Comparison of ENCODE assay signal across 1 cellular context in the genomic region with DNA sequence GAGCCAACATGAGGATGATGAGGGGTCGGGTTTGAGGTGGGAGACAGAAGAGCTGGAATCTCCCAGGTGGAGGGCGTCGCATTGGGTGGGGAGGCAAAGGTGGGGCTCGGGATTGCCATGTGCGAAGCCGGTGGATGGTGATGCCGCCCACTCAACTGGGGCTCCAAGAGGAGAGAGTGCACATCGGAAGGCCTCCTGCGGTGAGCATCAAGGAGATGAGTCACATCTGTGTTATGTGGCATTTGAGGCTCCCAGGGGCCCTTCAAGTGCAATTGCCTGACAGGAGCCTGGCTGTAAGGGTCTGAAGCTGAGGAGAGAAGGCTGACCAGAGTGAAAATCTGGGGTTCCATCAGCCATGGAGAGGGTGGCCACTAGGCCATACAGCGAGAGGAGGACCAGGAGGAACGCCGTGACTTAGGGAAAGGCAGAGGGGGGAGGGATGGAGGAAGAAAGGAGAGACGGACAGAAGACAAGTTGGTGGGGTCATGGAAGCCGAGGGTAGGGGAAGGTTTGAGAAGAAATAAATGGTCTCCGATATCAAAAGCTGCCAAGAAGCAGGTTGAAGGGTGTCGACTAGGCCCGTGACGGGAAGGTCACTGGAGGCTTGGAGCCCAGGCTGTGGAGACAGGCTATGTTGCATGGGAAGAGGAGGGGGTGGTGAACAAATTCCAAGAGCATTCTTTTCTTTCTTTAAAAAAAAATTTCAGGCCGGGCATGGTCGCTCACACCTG.
TF ChIP-seq lines count a peak whose summit lies in the region.

No MANE protein-coding gene starts in this region.

TF ChIP-seq in HEK293, 187 proteins besides CTCF, POLR2A, EP300 and RAD21 (continued from another document):
- TF ChIP-seq ZNF785 (tag by site-specific recombination; IDR thresholded peaks at IDR 0.05), result 0 out of 2 replicates have a peak, but pooled peaks have one; percentile 15
- no peak for TF ChIP-seq ZNF585B (tag by site-specific recombination; IDR thresholded peaks at IDR 0.05)
- no peak for TF ChIP-seq KLF10 (tag by site-specific recombination; IDR thresholded peaks at IDR 0.05)
- TF ChIP-seq, protein P1, sequence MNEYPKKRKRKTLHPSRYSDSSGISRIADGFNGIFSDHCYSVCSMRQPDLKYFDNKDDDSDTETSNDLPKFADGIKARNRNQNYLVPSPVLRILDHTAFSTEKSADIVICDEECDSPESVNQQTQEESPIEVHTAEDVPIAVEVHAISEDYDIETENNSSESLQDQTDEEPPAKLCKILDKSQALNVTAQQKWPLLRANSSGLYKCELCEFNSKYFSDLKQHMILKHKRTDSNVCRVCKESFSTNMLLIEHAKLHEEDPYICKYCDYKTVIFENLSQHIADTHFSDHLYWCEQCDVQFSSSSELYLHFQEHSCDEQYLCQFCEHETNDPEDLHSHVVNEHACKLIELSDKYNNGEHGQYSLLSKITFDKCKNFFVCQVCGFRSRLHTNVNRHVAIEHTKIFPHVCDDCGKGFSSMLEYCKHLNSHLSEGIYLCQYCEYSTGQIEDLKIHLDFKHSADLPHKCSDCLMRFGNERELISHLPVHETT (tag by site-specific recombination; IDR thresholded peaks at IDR 0.05), result peak; percentile 65
- TF ChIP-seq, protein P2, sequence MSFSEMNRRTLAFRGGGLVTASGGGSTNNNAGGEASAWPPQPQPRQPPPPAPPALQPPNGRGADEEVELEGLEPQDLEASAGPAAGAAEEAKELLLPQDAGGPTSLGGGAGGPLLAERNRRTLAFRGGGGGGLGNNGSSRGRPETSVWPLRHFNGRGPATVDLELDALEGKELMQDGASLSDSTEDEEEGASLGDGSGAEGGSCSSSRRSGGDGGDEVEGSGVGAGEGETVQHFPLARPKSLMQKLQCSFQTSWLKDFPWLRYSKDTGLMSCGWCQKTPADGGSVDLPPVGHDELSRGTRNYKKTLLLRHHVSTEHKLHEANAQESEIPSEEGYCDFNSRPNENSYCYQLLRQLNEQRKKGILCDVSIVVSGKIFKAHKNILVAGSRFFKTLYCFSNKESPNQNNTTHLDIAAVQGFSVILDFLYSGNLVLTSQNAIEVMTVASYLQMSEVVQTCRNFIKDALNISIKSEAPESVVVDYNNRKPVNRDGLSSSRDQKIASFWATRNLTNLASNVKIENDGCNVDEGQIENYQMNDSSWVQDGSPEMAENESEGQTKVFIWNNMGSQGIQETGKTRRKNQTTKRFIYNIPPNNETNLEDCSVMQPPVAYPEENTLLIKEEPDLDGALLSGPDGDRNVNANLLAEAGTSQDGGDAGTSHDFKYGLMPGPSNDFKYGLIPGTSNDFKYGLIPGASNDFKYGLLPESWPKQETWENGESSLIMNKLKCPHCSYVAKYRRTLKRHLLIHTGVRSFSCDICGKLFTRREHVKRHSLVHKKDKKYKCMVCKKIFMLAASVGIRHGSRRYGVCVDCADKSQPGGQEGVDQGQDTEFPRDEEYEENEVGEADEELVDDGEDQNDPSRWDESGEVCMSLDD (tag by site-specific recombination; IDR thresholded peaks at IDR 0.05), result peak; percentile 67
- no peak for TF ChIP-seq GFI1B (tag by site-specific recombination; IDR thresholded peaks at IDR 0.05)
- no peak for TF ChIP-seq ZNF830 (tag by site-specific recombination; IDR thresholded peaks at IDR 0.05; ENCODE audit: low read depth)
- peak; percentile 19; the same call in 1 of the 2 replicates for TF ChIP-seq ZNF623 (tag by site-specific recombination; IDR thresholded peaks at IDR 0.05)
- no peak for TF ChIP-seq ZNF677 (tag by site-specific recombination; IDR thresholded peaks at IDR 0.05)
- TF ChIP-seq ATF2 (tag by site-specific recombination; IDR thresholded peaks at IDR 0.05; ENCODE audit: low read depth), result no peak
- TF ChIP-seq ZBTB48 (tag by site-specific recombination; IDR thresholded peaks at IDR 0.05), result peak; percentile 78
- TF ChIP-seq PATZ1 (tag by site-specific recombination; IDR thresholded peaks at IDR 0.05), result peak; percentile 84
- TF ChIP-seq ZFP69B (tag by site-specific recombination; IDR thresholded peaks at IDR 0.05), result peak; percentile 72
- peak; percentile 92 for TF ChIP-seq ZFHX2 (tag by site-specific recombination; conservative IDR thresholded peaks at IDR 0.05)
- TF ChIP-seq ZNF837 (tag by site-specific recombination; IDR thresholded peaks at IDR 0.05), result no peak
- TF ChIP-seq ZNF48 (tag by site-specific recombination; IDR thresholded peaks at IDR 0.05), result no peak
- peak; percentile 92 for TF ChIP-seq KLF17 (tag by site-specific recombination; IDR thresholded peaks at IDR 0.05)
- TF ChIP-seq ZNF169 (tag by site-specific recombination; IDR thresholded peaks at IDR 0.05), result no peak
- TF ChIP-seq REPIN1 (tag by site-specific recombination; IDR thresholded peaks at IDR 0.05; ENCODE audit: low read depth), result no peak
- TF ChIP-seq ELK4 (IDR thresholded peaks at IDR 0.05; ENCODE audit: borderline replicate concordance, low read depth, low read length), result no peak
- TF ChIP-seq ZNF24 (tag by site-specific recombination; IDR thresholded peaks at IDR 0.05), result peak; percentile 68
- TF ChIP-seq ZNF324 (tag by site-specific recombination; IDR thresholded peaks at IDR 0.05), result peak; percentile 83
- no peak for TF ChIP-seq ZNF843 (tag by site-specific recombination; IDR thresholded peaks at IDR 0.05)
